In the genomic region with DNA sequence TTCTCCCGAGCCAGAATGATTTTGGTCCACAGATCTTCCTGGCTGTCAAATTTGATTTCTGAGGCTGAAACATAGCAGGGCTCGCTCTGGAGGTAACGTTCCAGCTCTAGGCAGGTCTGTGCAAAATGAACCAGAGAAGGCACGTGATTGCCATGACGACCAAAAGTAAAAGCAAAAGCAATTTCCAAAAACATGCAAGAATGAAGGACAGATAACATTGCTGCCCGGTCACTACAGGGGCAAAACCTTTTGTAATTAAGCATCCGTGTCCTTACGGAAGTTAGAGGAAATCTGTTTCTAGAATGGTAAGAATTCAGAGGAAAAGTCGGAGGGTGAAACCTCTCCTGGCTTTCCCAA, we compare ENCODE assay signal across 8 cellular contexts. TPM values are rescaled to one million over a fixed set of nuclear protein-coding genes. Genes with fewer than 3 reads are reported as not detected.
DNase-seq lines count a peak whose midpoint lies in the region; ATAC-seq and TF ChIP-seq lines count a peak whose summit lies in the region.

No MANE protein-coding gene starts in this region.

- ATAC-seq in natural killer cell treated with Interleukin-12 subunit alpha and Interleukin-12 subunit beta and Interleukin-15 and Interleukin-18, amount 100 ng/mL, for 72 hours: no peak
- ATAC-seq in esophagus mucosa: no peak

- H3K27ac ChIP-seq in CD4-positive, alpha-beta memory T cell (ENCODE audit: low read depth, low read length): peak overlapping the region; percentile 97
- peak overlapping the region; percentile 98 for H3K27ac ChIP-seq in PC-9
- peak overlapping the region; percentile 100 for H3K27ac ChIP-seq in colonic mucosa

- peaks cover 0 to 2% of the 10 kb centered on the region in 2 donors for H3K27me3 Mint-ChIP-seq in CD4-positive, alpha-beta memory T cell
- no peaks in the 10 kb centered on the region for H3K27me3 Mint-ChIP-seq in natural killer cell treated with Interleukin-12 subunit alpha and Interleukin-12 subunit beta and Interleukin-15 and Interleukin-18, amount 100 ng/mL, for 72 hours

- peak overlapping the region; percentile 83 for H3K4me2 ChIP-seq in PC-9

- no peaks in the 10 kb centered on the region for H4K20me1 ChIP-seq in PC-9 (ENCODE audit: insufficient read depth)

- peak overlapping the region; percentile 86 to 95 for H3K4me3 ChIP-seq in CD4-positive, alpha-beta memory T cell (ENCODE audit: low read length in 2 of 2)
- H3K4me3 ChIP-seq in PC-9: peak overlapping the region; percentile 66
- H3K4me3 ChIP-seq in colonic mucosa: peak overlapping the region; percentile 89

- H3K9me2 ChIP-seq in PC-9 (ENCODE audit: insufficient read depth): no peaks in the 10 kb centered on the region

- H3K36me3 ChIP-seq in CD4-positive, alpha-beta memory T cell (ENCODE audit: insufficient read depth, low read length): peaks cover 45% of the 10 kb centered on the region
- peaks cover 34% of the 10 kb centered on the region for H3K36me3 ChIP-seq in PC-9 (ENCODE audit: low read depth)
- H3K36me3 ChIP-seq in colonic mucosa: peaks cover 19% of the 10 kb centered on the region

- peaks cover 0 to 39% (median 3%) of the 10 kb centered on the region in 8 donors for H3K9me3 Mint-ChIP-seq in CD4-positive, alpha-beta memory T cell
- no peaks in the 10 kb centered on the region for H3K9me3 Mint-ChIP-seq in natural killer cell treated with Interleukin-12 subunit alpha and Interleukin-12 subunit beta and Interleukin-15 and Interleukin-18, amount 100 ng/mL, for 72 hours

- peaks cover 30 to 88% (median 51%) of the 10 kb centered on the region in 4 donors for H3K4me1 Mint-ChIP-seq in CD4-positive, alpha-beta memory T cell
- peaks cover 71 to 74% of the 10 kb centered on the region in 2 donors for H3K4me1 Mint-ChIP-seq in natural killer cell treated with Interleukin-12 subunit alpha and Interleukin-12 subunit beta and Interleukin-15 and Interleukin-18, amount 100 ng/mL, for 72 hours (ENCODE audit: low read depth in 2 of 2)

- CTCF ChIA-PET in CD4-positive, alpha-beta memory T cell (lab: Charles Lee; ENCODE audit: partially characterized antibody): interaction anchor here (0.7 to 5.5 kb wide), 18 partner anchors 18 to 875 kb away, joined by 3 to 39 read pairs (median 4); no protein-coding TSS in a partner anchor
- CTCF ChIA-PET in PC-9 (lab: Charles Lee): interaction anchor here (0.7 to 1.2 kb wide), 2 partner anchors 20 to 575 kb away, joined by 3 read pairs; no protein-coding TSS in a partner anchor

- peak overlapping the region; percentile 100 for H3K9ac ChIP-seq in colonic mucosa (ENCODE audit: low read depth in 2 of 2, low read length in 2 of 2)

- no peak overlapping the region for H2AFZ ChIP-seq in PC-9

- intact Hi-C loops in CD4-positive, alpha-beta memory T cell (cut with micrococcal nuclease): loop anchor here (1.0 to 10.0 kb wide), 7 partner anchors 70 to 545 kb away; no protein-coding TSS in a partner anchor
- intact Hi-C loops in PC-9 (cut with micrococcal nuclease; ENCODE audit: unreplicated experiment): loop anchor here (1.0 to 10.0 kb wide), 13 partner anchors 19 to 875 kb away; no protein-coding TSS in a partner anchor
- intact Hi-C loops in colonic mucosa (cut with DNase I): loop anchor here (10.0 kb wide), 1 partner anchor 283 kb away; no protein-coding TSS in a partner anchor

- H3K27ac Mint-ChIP-seq in CD4-positive, alpha-beta memory T cell: peak overlapping the region; percentile 97 to 100 (median 99)
- peak overlapping the region; percentile 99 to 100 for H3K27ac Mint-ChIP-seq in natural killer cell treated with Interleukin-12 subunit alpha and Interleukin-12 subunit beta and Interleukin-15 and Interleukin-18, amount 100 ng/mL, for 72 hours

- no peaks in the 10 kb centered on the region for H3K27me3 ChIP-seq in CD4-positive, alpha-beta memory T cell (ENCODE audit: insufficient read depth, low read length)
- no peaks in the 10 kb centered on the region for H3K27me3 ChIP-seq in PC-9 (ENCODE audit: insufficient read depth, low read depth)
- no peaks in the 10 kb centered on the region for H3K27me3 ChIP-seq in colonic mucosa

- peaks cover 44% of the 10 kb centered on the region for H3F3A ChIP-seq in PC-9 (ENCODE audit: insufficient read depth, low read depth)

- no peak for TF ChIP-seq CTCF in PC-9 (conservative IDR thresholded peaks at IDR 0.05)
- TF ChIP-seq CTCF in colonic mucosa (IDR thresholded peaks at IDR 0.05): no peak

- DNase-seq in CD4-positive, alpha-beta memory T cell: peak in 4 of 5 donors; percentile 77 to 83 (median 82)
- DNase-seq in PC-9 (no peak), colonic mucosa (peak; percentile 35), NCI-H524 treated with DMSO at 0.1 percent for 48 hours (lab: John Stamatoyannopoulos, UW) (no peak), NCI-H128 (lab: John Stamatoyannopoulos, UW; ENCODE audit: unreplicated experiment) (no peak)
- DNase-seq in natural killer cell treated with Interleukin-12 subunit alpha and Interleukin-12 subunit beta and Interleukin-15 and Interleukin-18, amount 100 ng/mL, for 72 hours (ENCODE audit: low spot score): no peak
- DNase-seq in stimulated activated CD8-positive, alpha-beta memory T cell treated with anti-CD3 and anti-CD28 coated beads, Interleukin-4, amount 100 ng/mL, for 48 hours: no peak

- H3K9me3 ChIP-seq in CD4-positive, alpha-beta memory T cell (ENCODE audit: control insufficient read depth in 1 of 2, low read length in 2 of 2): no peaks in the 10 kb centered on the region
- H3K9me3 ChIP-seq in PC-9 (ENCODE audit: insufficient read depth, low read depth) (no peaks in the 10 kb centered on the region), colonic mucosa (no peaks in the 10 kb centered on the region)

- peak overlapping the region; percentile 93 to 99 (median 98) for H3K4me3 Mint-ChIP-seq in CD4-positive, alpha-beta memory T cell
- H3K4me3 Mint-ChIP-seq in natural killer cell treated with Interleukin-12 subunit alpha and Interleukin-12 subunit beta and Interleukin-15 and Interleukin-18, amount 100 ng/mL, for 72 hours: peak overlapping the region; percentile 99

- H3K36me3 Mint-ChIP-seq in CD4-positive, alpha-beta memory T cell: peaks cover 68 to 83% of the 10 kb centered on the region in 2 donors
- H3K36me3 Mint-ChIP-seq in natural killer cell treated with Interleukin-12 subunit alpha and Interleukin-12 subunit beta and Interleukin-15 and Interleukin-18, amount 100 ng/mL, for 72 hours: peaks cover 67% of the 10 kb centered on the region

- H3K79me2 ChIP-seq in PC-9 (ENCODE audit: low read depth): peaks cover 79% of the 10 kb centered on the region

- BruUV-seq in PC-9 (replicated peaks; lab: Mats Ljungman, UMichigan): no TSS peak

- H3K4me1 ChIP-seq in CD4-positive, alpha-beta memory T cell (ENCODE audit: insufficient read depth, low read length): peaks cover 55% of the 10 kb centered on the region
- H3K4me1 ChIP-seq in PC-9 (replicated peaks; ENCODE audit: insufficient read depth): peaks cover 58% of the 10 kb centered on the region
- peaks cover 14% of the 10 kb centered on the region for H3K4me1 ChIP-seq in colonic mucosa

- POLR2A ChIA-PET in CD4-positive, alpha-beta memory T cell (lab: Charles Lee; ENCODE audit: partially characterized antibody): interaction anchor here (0.7 to 6.8 kb wide), 43 partner anchors 7 to 875 kb away, joined by 3 to 1468 read pairs (median 50); no protein-coding TSS in a partner anchor
- POLR2A ChIA-PET in PC-9 (lab: Charles Lee; ENCODE audit: unreplicated experiment): no interaction called here

RNA-seq across cellular contexts. Expression of gene KLF6, which starts 2.9 kb away (rescaled TPM):
- total RNA-seq in CD4-positive, alpha-beta memory T cell: 100 to 1,000 TPM; 291 to 311 TPM
- 100 to 1,000 TPM; 814 to 865 TPM for polyA plus RNA-seq in CD4-positive, alpha-beta memory T cell
- total RNA-seq in PC-9 (2021) (27.7 and 41.9 TPM in 2 replicates), colonic mucosa (100 to 1,000 TPM; 106 to 299 TPM), esophagus mucosa (98.5 TPM)
- 100 to 1,000 TPM; 225 to 236 TPM for total RNA-seq in natural killer cell treated with Interleukin-12 subunit alpha and Interleukin-12 subunit beta and Interleukin-15 and Interleukin-18, amount 100 ng/mL, for 72 hours

Comparison
In these comparisons a context has a peak if more than half of its experiments do, and no peak if none do; other contexts are left out.
1. DNase-seq: peak in CD4-positive, alpha-beta memory T cell (4 of 5) and colonic mucosa (single experiment); none in PC-9 (0 of 2), natural killer cell treated with Interleukin-12 subunit alpha and Interleukin-12 subunit beta and Interleukin-15 and Interleukin-18, amount 100 ng/mL, for 72 hours (single experiment), NCI-H524 treated with DMSO at 0.1 percent for 48 hours (single experiment), NCI-H128 (single experiment) and stimulated activated CD8-positive, alpha-beta memory T cell treated with anti-CD3 and anti-CD28 coated beads, Interleukin-4, amount 100 ng/mL, for 48 hours (single experiment).
2. Peak in every context shown above with its lines, with median percentiles within 50 percentile points of each other: H3K27ac ChIP-seq and H3K4me3 ChIP-seq.